8 cellular contexts compared by ENCODE assay signal in genomic region chr15:78077053-78077859, GRCh38. TPM values are rescaled to one million over a fixed set of nuclear protein-coding genes. Genes with fewer than 3 reads are reported as not detected.
DNase-seq lines count a peak whose midpoint lies in the region; ATAC-seq, FAIRE-seq and TF ChIP-seq lines count a peak whose summit lies in the region.

TBC1D2B (minus strand) TSS chr15:78077711; CDS start chr15:78077652, 59 bp downstream.

- H3K36me3 Mint-ChIP-seq in H9 (ENCODE audit: insufficient read depth in 1 of 3, low read depth in 3 of 3) (peaks cover 0 to 4% (median 0%) of the 10 kb centered on the region in 3 experiments; a peak in 2 of 7 replicates), WTC11 (peaks cover 2% of the 10 kb centered on the region; the same call in 1 of the 2 replicates)

- FAIRE-seq in bronchial epithelial cell (lab: Jason Lieb, UNC) (no peak), keratinocyte (lab: Jason Lieb, UNC) (no peak)

- H3K4me3 Mint-ChIP-seq in H9 (peak within 1 kb of the TSS; percentile 87 to 95), WTC11 (peak within 1 kb of the TSS; percentile 96)

- H3K18ac ChIP-seq in H9 (ENCODE audit: insufficient read length, low read depth, low read length) = no peak within 1 kb of the TSS

- no peaks in the 10 kb centered on the region for H3K79me2 ChIP-seq in H9 (ENCODE audit: insufficient read depth, low read length)
- H3K79me2 ChIP-seq in keratinocyte (ENCODE audit: control insufficient read depth, insufficient read depth, low read length) = peaks cover 42% of the 10 kb centered on the region

- peaks cover 2% of the 10 kb centered on the region for H3K9me1 ChIP-seq in keratinocyte (ENCODE audit: control insufficient read depth, extremely low read depth, insufficient read depth, low read length)

- H3K27me3 Mint-ChIP-seq in H9 (ENCODE audit: low read depth) (peaks cover 2% of the 10 kb centered on the region), WTC11 (ENCODE audit: low read depth) (peaks cover 6% of the 10 kb centered on the region)

- POLR2A ChIA-PET in WTC11 (lab: Charles Lee) = no interaction called here

- H3K4me2 ChIP-seq in H9 (ENCODE audit: insufficient read depth, insufficient read length, low read length) = peak within 1 kb of the TSS; percentile 47
- H3K4me2 ChIP-seq in keratinocyte (ENCODE audit: control insufficient read depth, extremely low read depth, insufficient read depth, low read depth, low read length) = peak within 1 kb of the TSS; percentile 96

- H3T11ph ChIP-seq in H9 (ENCODE audit: low read length) = no peak within 1 kb of the TSS

- CTCF ChIA-PET in WTC11 (lab: Charles Lee) = interaction anchor here (0.6 to 0.9 kb wide), 2 partner anchors 36 to 162 kb away, joined by 3 to 5 read pairs; no protein-coding TSS in a partner anchor

- H3K9me3 Mint-ChIP-seq in H9 (no peaks in the 10 kb centered on the region), WTC11 (no peaks in the 10 kb centered on the region)

- peak within 1 kb of the TSS; percentile 34 for H3K9ac ChIP-seq in H9 (ENCODE audit: extremely low read depth, insufficient read length, low read length)
- peak within 1 kb of the TSS; percentile 79 for H3K9ac ChIP-seq in keratinocyte (ENCODE audit: control insufficient read depth, extremely low read depth, insufficient read depth, low read length)

- no peak within 1 kb of the TSS for H2AK5ac ChIP-seq in H9 (ENCODE audit: insufficient read length, low read length)

- H3K14ac ChIP-seq in H9 (ENCODE audit: insufficient read depth, low read length) = 0 out of 2 replicates have a peak within 1 kb of the TSS, but pooled peaks have one; percentile 74

- TF ChIP-seq CTCF in GM12864 (IDR thresholded peaks at IDR 0.05; ENCODE audit: low read depth, low read length, missing control alignments) (peak; percentile 6), H9 (conservative IDR thresholded peaks at IDR 0.05) (no peak), WTC11 (IDR thresholded peaks at IDR 0.05) (no peak), bronchial epithelial cell (IDR thresholded peaks at IDR 0.05; ENCODE audit: insufficient read depth, low read length, severe bottlenecking) (no peak), keratinocyte (optimal IDR thresholded peaks at IDR 0.05 in 1 of 3, IDR thresholded peaks at IDR 0.05 in 1 of 3, conservative IDR thresholded peaks at IDR 0.05 in 1 of 3; ENCODE audit: extremely low read depth in 1 of 3, insufficient read depth in 2 of 3, low read length in 3 of 3) (peak in 1 of 3 experiments; percentile 25)

- no peak within 1 kb of the TSS for H4K8ac ChIP-seq in H9 (replicated peaks; ENCODE audit: insufficient read length, low read depth, low read length)

- H3K23ac ChIP-seq in H9 (ENCODE audit: insufficient read length, low read depth, low read length) = no peak within 1 kb of the TSS

- no peak within 1 kb of the TSS for H3K56ac ChIP-seq in H9 (ENCODE audit: insufficient read length, low read depth, low read length)

- H2AFZ ChIP-seq in H9 (ENCODE audit: low read length) (peak within 1 kb of the TSS; percentile 97), keratinocyte (ENCODE audit: control insufficient read depth, low read length) (peak within 1 kb of the TSS; percentile 90)

- peaks cover 3% of the 10 kb centered on the region for H3K23me2 ChIP-seq in H9 (ENCODE audit: insufficient read length, low read depth, low read length, poor library complexity, severe bottlenecking)

- H4K5ac ChIP-seq in H9 (ENCODE audit: insufficient read length, low read depth, low read length) = no peak within 1 kb of the TSS

- H3K9me3 ChIP-seq in H9 (ENCODE audit: control insufficient read depth, low read depth, low read length) (no peaks in the 10 kb centered on the region), keratinocyte (ENCODE audit: control insufficient read depth, low read depth, low read length) (no peaks in the 10 kb centered on the region)

- H2BK5ac ChIP-seq in H9 (ENCODE audit: insufficient read length, low read length) = no peak within 1 kb of the TSS

- no CpG with 5 or more reads among the region's 104 CpGs for WGBS in H9 (ENCODE audit: extremely low coverage, insufficient read length, low lambda C conversion rate)

- H3K27ac Mint-ChIP-seq in H9 (peak within 1 kb of the TSS in 1 of 3 experiments; percentile 44; a peak in 1 of 7 replicates), WTC11 (peak within 1 kb of the TSS; percentile 86)

- H3K4me3 ChIP-seq in GM12864 (ENCODE audit: low read depth, low read length) = peak within 1 kb of the TSS; percentile 64
- H3K4me3 ChIP-seq in bronchial epithelial cell (ENCODE audit: low read depth, low read length) = peak within 1 kb of the TSS; percentile 74
- peak within 1 kb of the TSS; percentile 68 to 97 (median 89) for H3K4me3 ChIP-seq in keratinocyte (ENCODE audit: control insufficient read depth in 2 of 3, extremely low read depth in 1 of 3, insufficient read depth in 2 of 3, low read depth in 1 of 3, low read length in 3 of 3)

- H2BK15ac ChIP-seq in H9 (ENCODE audit: low read depth, low read length) = no peak within 1 kb of the TSS

- H4K20me1 ChIP-seq in H9 (ENCODE audit: control insufficient read depth, insufficient read depth, insufficient read length) (no peaks in the 10 kb centered on the region), keratinocyte (ENCODE audit: control insufficient read depth, extremely low read depth, insufficient read depth, low read length) (no peaks in the 10 kb centered on the region)

- H3K27ac ChIP-seq in H9 (ENCODE audit: insufficient read length, low read depth, low read length) (no peak within 1 kb of the TSS), keratinocyte (ENCODE audit: control insufficient read depth, insufficient read depth, low read length) (peak within 1 kb of the TSS; percentile 40)

- no peak within 1 kb of the TSS for H2BK12ac ChIP-seq in H9 (ENCODE audit: insufficient read length, low read depth, low read length)

- no peak within 1 kb of the TSS for H2BK120ac ChIP-seq in H9 (ENCODE audit: low read depth, low read length, poor library complexity, severe bottlenecking)

- ATAC-seq in WTC11 (peak; percentile 78), GM19328 (IDR thresholded peaks at IDR 0.05; ENCODE audit: unreplicated experiment) (no peak)

- H4K91ac ChIP-seq in H9 (ENCODE audit: insufficient read length, low read depth, low read length) = no peak within 1 kb of the TSS

- peaks cover 2% of the 10 kb centered on the region; the same call in 1 of the 2 replicates for H3K4me1 ChIP-seq in H9 (ENCODE audit: insufficient read depth, low read length)
- peaks cover 18% of the 10 kb centered on the region for H3K4me1 ChIP-seq in keratinocyte (ENCODE audit: control insufficient read depth, extremely low read depth, insufficient read depth, low read length)

- H3K36me3 ChIP-seq in bronchial epithelial cell (ENCODE audit: control insufficient read depth, insufficient read depth, low read length) (no peaks in the 10 kb centered on the region), keratinocyte (ENCODE audit: control insufficient read depth in 2 of 2, extremely low read depth in 1 of 2, insufficient read depth in 2 of 2, low read length in 2 of 2) (no peaks in the 10 kb centered on the region)

- peaks cover 22 to 25% of the 10 kb centered on the region in 2 experiments for H3K4me1 Mint-ChIP-seq in H9
- H3K4me1 Mint-ChIP-seq in WTC11 = peaks cover 18% of the 10 kb centered on the region

- H3K27me3 ChIP-seq in H9 (ENCODE audit: insufficient read depth, low read length) = no peaks in the 10 kb centered on the region
- H3K27me3 ChIP-seq in bronchial epithelial cell (ENCODE audit: control insufficient read depth, insufficient read depth, low read length) = no peaks in the 10 kb centered on the region
- H3K27me3 ChIP-seq in keratinocyte (ENCODE audit: control insufficient read depth, extremely low read depth, insufficient read depth, low read length) = no peaks in the 10 kb centered on the region

- DNase-seq in GM12864 (ENCODE audit: low read depth) = no peak
- DNase-seq in H9 = peak; percentile 60
- peak; percentile 12 for DNase-seq in MV-4-11 (lab: John Stamatoyannopoulos, UW)
- peak; percentile 76 for DNase-seq in WTC11 (ENCODE audit: low spot score)
- peak; percentile 26 for DNase-seq in bronchial epithelial cell (ENCODE audit: low read depth)
- no peak for DNase-seq in keratinocyte (ENCODE audit: low read depth, low spot score)
- peak in 2 of 3 donors; percentile 44 to 69 for DNase-seq in stimulated activated CD4-positive, alpha-beta T cell treated with anti-CD3 and anti-CD28 coated beads, Interleukin-12 subunit alpha, Interleukin-12 subunit beta, amount 100 ng/mL, for 48 hours (ENCODE audit: low read depth in 2 of 3, low spot score in 1 of 3)

- no peaks in the 10 kb centered on the region for H3K79me1 ChIP-seq in H9 (ENCODE audit: insufficient read depth, low read depth, low read length, poor library complexity, severe bottlenecking)

- H3K4ac ChIP-seq in H9 (ENCODE audit: low read depth, low read length) = no peak within 1 kb of the TSS

- dilution Hi-C loops in keratinocyte (cut with MboI; ENCODE audit: extremely low pct_ligation_motif_present, low sequenced_read_pairs) = no loop called here

- no peak within 1 kb of the TSS for H2BK20ac ChIP-seq in H9 (ENCODE audit: low read depth, low read length, poor library complexity, severe bottlenecking)

TF ChIP-seq in WTC11, 78 proteins besides CTCF, POLR2A, EP300 and RAD21 (continues in another document):
- TF ChIP-seq ZNF263 (CRISPR knock-in tag; IDR thresholded peaks at IDR 0.05; ENCODE audit: low read depth) (no peak), ZNF219 (CRISPR knock-in tag; IDR thresholded peaks at IDR 0.05; ENCODE audit: borderline replicate concordance) (no peak)

RNA-seq across cellular contexts. Expression of gene TBC1D2B, which starts in this region (rescaled TPM):
- 16.0 and 17.6 TPM in 2 replicates for total RNA-seq in H9 (2021)
- 15.2 to 18.3 TPM (median 16.8 TPM) in 3 replicates for total RNA-seq in WTC11 (2021)
- 13.7 and 15.4 TPM in 2 replicates for total RNA-seq in bronchial epithelial cell
- 17.7 to 27.0 TPM (median 26.1 TPM) in 3 replicates for polyA plus RNA-seq in keratinocyte
- polyA plus RNA-seq in keratinocyte (2011; ENCODE audit: low read depth) = 10.8 TPM
- 11.9 and 13.8 TPM in 2 replicates for polyA plus RNA-seq in keratinocyte (2011; cell fraction: cytosol; rRNA removed)
- 56.7 and 64.2 TPM in 2 replicates for polyA plus RNA-seq in keratinocyte (2011; cell fraction: nucleus; rRNA removed)
- polyA plus RNA-seq in keratinocyte (2012; ENCODE audit: low replicate concordance) = 13.9 and 16.2 TPM in 2 replicates
- polyA minus RNA-seq in keratinocyte = 29.3 to 31.1 TPM (median 30.8 TPM) in 3 replicates
- 14.4 TPM for polyA minus RNA-seq in keratinocyte (2011; cell fraction: cytosol; rRNA and poly(A)+ RNA removed)
- 26.8 and 43.9 TPM in 2 replicates for polyA minus RNA-seq in keratinocyte (2011; cell fraction: nucleus; rRNA and poly(A)+ RNA removed)

Comparison
In these comparisons a context has a peak if more than half of its experiments do, and no peak if none do; other contexts are left out.
1. DNase-seq: peak in H9 (single experiment), MV-4-11 (single experiment), WTC11 (single experiment), bronchial epithelial cell (single experiment) and stimulated activated CD4-positive, alpha-beta T cell treated with anti-CD3 and anti-CD28 coated beads, Interleukin-12 subunit alpha, Interleukin-12 subunit beta, amount 100 ng/mL, for 48 hours (2 of 3); none in GM12864 (single experiment) and keratinocyte (single experiment).
2. Peak in every context shown above with its lines, with median percentiles within 50 percentile points of each other: H3K4me3 ChIP-seq.